In genomic region chr21:17576080-17576835, GRCh38 we compare ENCODE assay signal across 1 cellular context.
TF ChIP-seq lines count a peak whose summit lies in the region.

No MANE protein-coding gene starts in this region.

TF ChIP-seq in GM23338, 12 proteins besides CTCF, POLR2A, EP300 and RAD21 (continued from another document):
- no peak for TF ChIP-seq ZNF462 (CRISPR knock-in tag; IDR thresholded peaks at IDR 0.05)
- TF ChIP-seq NANOG (IDR thresholded peaks at IDR 0.05; ENCODE audit: borderline replicate concordance): no peak
- TF ChIP-seq CREB1 (CRISPR knock-in tag; IDR thresholded peaks at IDR 0.05; ENCODE audit: low read depth): no peak
- no peak for TF ChIP-seq JUNB (IDR thresholded peaks at IDR 0.05; ENCODE audit: unreplicated experiment)
- TF ChIP-seq REST (IDR thresholded peaks at IDR 0.05; ENCODE audit: unreplicated experiment): no peak
